Comparison of ENCODE assay signal across 11 cellular contexts in genomic region chr10:101007915-101008822, GRCh38. TPM values are rescaled to one million over a fixed set of nuclear protein-coding genes. Genes with fewer than 3 reads are reported as not detected.
DNase-seq lines count a peak whose midpoint lies in the region; ATAC-seq, FAIRE-seq and TF ChIP-seq lines count a peak whose summit lies in the region.
"Had no signal": no experiment of that assay in that cellular context is flagged by ENCODE, and none has a peak within 500 bp of the region (broad histone marks: within the 10 kb centered on the region; RNA-seq: fewer than 3 reads in every experiment).

No MANE protein-coding gene starts in this region.

- peak overlapping the region; percentile 77 for H4K91ac ChIP-seq in IMR-90 (ENCODE audit: insufficient read depth, low read depth, low read length)

- H3K79me1 ChIP-seq in IMR-90 (ENCODE audit: low read depth in 1 of 2, low read length in 2 of 2) = peaks cover 18 to 54% of the 10 kb centered on the region in 2 experiments; a peak in 3 of 4 replicates

- H4K20me1 ChIP-seq in IMR-90 (ENCODE audit: insufficient read depth, low read length) (peaks cover 46% of the 10 kb centered on the region), astrocyte (ENCODE audit: insufficient read depth, low read length) (peaks cover 45% of the 10 kb centered on the region)

- FAIRE-seq in astrocyte (lab: Jason Lieb, UNC) (no peak), urothelium cell line (lab: Jason Lieb, UNC) (no peak)

- peak overlapping the region; percentile 28; the same call in 1 of the 2 replicates for H3K56ac ChIP-seq in IMR-90 (ENCODE audit: extremely low read depth, insufficient read depth, low read length)

- DNase-seq in IMR-90 (no peak), astrocyte (ENCODE audit: low read depth) (no peak), mesothelial cell of epicardium (ENCODE audit: low spot score in 2 of 2, unreplicated experiment in 2 of 2) (no peak), urothelium cell line (ENCODE audit: low spot score) (no peak), NCI-H2081 treated with DMSO at 0.1 percent for 48 hours (lab: John Stamatoyannopoulos, UW) (no peak)
- no peak for DNase-seq in activated CD4-positive, alpha-beta T cell treated with anti-CD3 and anti-CD28 coated beads for 36 hours
- DNase-seq: CD4-positive, CD25-positive, alpha-beta regulatory T cell; colonic mucosa; NCI-H2107 had no signal

- peak overlapping the region; percentile 76 for H2AK9ac ChIP-seq in IMR-90 (replicated peaks; ENCODE audit: low read depth, low read length, poor library complexity)

- H3K27ac Mint-ChIP-seq in astrocyte (ENCODE audit: unreplicated experiment) (peak overlapping the region; percentile 47), mesothelial cell of epicardium (peak overlapping the region; percentile 53)
- H3K27ac Mint-ChIP-seq in activated CD4-positive, alpha-beta T cell treated with anti-CD3 and anti-CD28 coated beads for 36 hours = no peak overlapping the region
- H3K27ac Mint-ChIP-seq: activated naive CD4-positive, alpha-beta T cell treated with anti-CD3 and anti-CD28 coated beads, Interleukin-2, amount 50 U/mL, for 24 hours; CD4-positive, CD25-positive, alpha-beta regulatory T cell had no signal

- no peak for TF ChIP-seq POLR2A in IMR-90 (IDR thresholded peaks at IDR 0.05; ENCODE audit: low read depth, low read length)

- peak overlapping the region in 1 of 2 experiments; percentile 71; a peak in 1 of 4 replicates for H4K8ac ChIP-seq in IMR-90 (ENCODE audit: low read depth in 2 of 2, low read length in 2 of 2)

- peak overlapping the region; percentile 84 for H3K14ac ChIP-seq in IMR-90 (replicated peaks; ENCODE audit: low read depth, low read length)

- peak overlapping the region; percentile 69 for H4K5ac ChIP-seq in IMR-90 (ENCODE audit: low read depth, low read length)

- peak overlapping the region; percentile 4; the same call in 1 of the 3 replicates for H2BK15ac ChIP-seq in IMR-90 (ENCODE audit: low read depth, low read length)

- H3K23ac ChIP-seq in IMR-90 (ENCODE audit: low read depth, low read length) = peak overlapping the region; percentile 33

- WGBS in IMR-90 (ENCODE audit: extremely low coverage in 2 of 2, insufficient read length in 1 of 2), 2 experiments = 47% methylated on average over 4 of the region's 13 CpGs; no CpG with 5 or more reads in 1 of the 2 experiments

- no peak for TF ChIP-seq RAD21 in IMR-90 (IDR thresholded peaks at IDR 0.05; ENCODE audit: low read length)

- no peak for TF ChIP-seq CTCF in IMR-90 (conservative IDR thresholded peaks at IDR 0.05; ENCODE audit: low read depth, low read length)
- no peak for TF ChIP-seq CTCF in astrocyte (IDR thresholded peaks at IDR 0.05; ENCODE audit: insufficient read depth, low read depth, low read length)
- no peak for TF ChIP-seq CTCF in mesothelial cell of epicardium (IDR thresholded peaks at IDR 0.05; ENCODE audit: unreplicated experiment)

- peak overlapping the region; percentile 35 for H3K4me2 ChIP-seq in IMR-90 (ENCODE audit: low read depth, low read length)
- no peak overlapping the region for H3K4me2 ChIP-seq in astrocyte (ENCODE audit: low read length)

- peak overlapping the region; percentile 60 for H2BK20ac ChIP-seq in IMR-90 (ENCODE audit: low read depth, low read length)

- H3K4me3 Mint-ChIP-seq in astrocyte (ENCODE audit: unreplicated experiment) (peak overlapping the region; percentile 57), mesothelial cell of epicardium (no peak overlapping the region)
- no peak overlapping the region for H3K4me3 Mint-ChIP-seq in activated CD4-positive, alpha-beta T cell treated with anti-CD3 and anti-CD28 coated beads for 36 hours
- H3K4me3 Mint-ChIP-seq: activated naive CD4-positive, alpha-beta T cell treated with anti-CD3 and anti-CD28 coated beads, Interleukin-2, amount 50 U/mL, for 24 hours; CD4-positive, CD25-positive, alpha-beta regulatory T cell had no signal

- H3K18ac ChIP-seq in IMR-90 (ENCODE audit: low read depth, low read length) = peak overlapping the region; percentile 87

- H2BK5ac ChIP-seq in IMR-90 (ENCODE audit: low read depth, low read length, poor library complexity, severe bottlenecking) = peak overlapping the region; percentile 79

- peaks cover 20% of the 10 kb centered on the region for H3K9me1 ChIP-seq in IMR-90 (ENCODE audit: insufficient read depth, low read length)

- H3K4me1 ChIP-seq in IMR-90 (ENCODE audit: control insufficient read depth, insufficient read depth, low read length) = peaks cover 30% of the 10 kb centered on the region
- H3K4me1 ChIP-seq in astrocyte (ENCODE audit: insufficient read depth, low read length) = peaks cover 20% of the 10 kb centered on the region
- H3K4me1 ChIP-seq: colonic mucosa had no signal

- no TSS peak for BruUV-seq in IMR-90 (replicated peaks; lab: Mats Ljungman, UMichigan)

- no peaks in the 10 kb centered on the region for H3K27me3 ChIP-seq in IMR-90 (ENCODE audit: control insufficient read depth, insufficient read depth, low read length)
- no peaks in the 10 kb centered on the region for H3K27me3 ChIP-seq in astrocyte (ENCODE audit: insufficient read depth, low read length)
- H3K27me3 ChIP-seq: colonic mucosa had no signal

- H3K9ac ChIP-seq in IMR-90 (ENCODE audit: low read depth, low read length) (peak overlapping the region; percentile 21; the same call in 1 of the 2 replicates), astrocyte (ENCODE audit: low read length) (no peak overlapping the region)

- intact Hi-C loops in IMR-90 (cut with micrococcal nuclease) = no loop called here
- intact Hi-C loops in activated CD4-positive, alpha-beta T cell treated with anti-CD3 and anti-CD28 coated beads for 36 hours (cut with DNase I, micrococcal nuclease) = no loop called here

- H3K27me3 Mint-ChIP-seq in astrocyte (ENCODE audit: low read depth, unreplicated experiment) (no peaks in the 10 kb centered on the region), mesothelial cell of epicardium (ENCODE audit: low read depth) (no peaks in the 10 kb centered on the region)
- H3K27me3 Mint-ChIP-seq in activated CD4-positive, alpha-beta T cell treated with anti-CD3 and anti-CD28 coated beads for 36 hours = peaks cover under 1% of the 10 kb centered on the region

- H3K4me3 ChIP-seq in IMR-90 (ENCODE audit: insufficient read depth, low read depth, low read length) (no peak overlapping the region), astrocyte (ENCODE audit: insufficient read depth, low read depth, low read length) (no peak overlapping the region)
- H3K4me3 ChIP-seq: colonic mucosa had no signal

- H3K9me3 ChIP-seq in IMR-90 (ENCODE audit: control insufficient read depth, insufficient read depth, low read length) (no peaks in the 10 kb centered on the region), astrocyte (ENCODE audit: insufficient read depth, low read depth, low read length) (no peaks in the 10 kb centered on the region)
- H3K9me3 ChIP-seq: colonic mucosa had no signal

- peak overlapping the region; percentile 65 for H3K4ac ChIP-seq in IMR-90 (ENCODE audit: low read depth, low read length)

- H3K36me3 Mint-ChIP-seq in astrocyte (ENCODE audit: low read depth, unreplicated experiment) = peaks cover 3% of the 10 kb centered on the region
- peaks cover 6% of the 10 kb centered on the region for H3K36me3 Mint-ChIP-seq in mesothelial cell of epicardium
- no peaks in the 10 kb centered on the region for H3K36me3 Mint-ChIP-seq in activated CD4-positive, alpha-beta T cell treated with anti-CD3 and anti-CD28 coated beads for 36 hours (ENCODE audit: low read depth)
- H3K36me3 Mint-ChIP-seq: activated naive CD4-positive, alpha-beta T cell treated with anti-CD3 and anti-CD28 coated beads, Interleukin-2, amount 50 U/mL, for 24 hours had no signal

- peak overlapping the region; percentile 36 for H2BK120ac ChIP-seq in IMR-90 (ENCODE audit: low read depth, low read length)

- H3K4me1 Mint-ChIP-seq in astrocyte (ENCODE audit: low read depth, unreplicated experiment) (peaks cover 10% of the 10 kb centered on the region), mesothelial cell of epicardium (peaks cover 13% of the 10 kb centered on the region)
- H3K4me1 Mint-ChIP-seq in activated CD4-positive, alpha-beta T cell treated with anti-CD3 and anti-CD28 coated beads for 36 hours = peaks cover 7% of the 10 kb centered on the region

- CTCF ChIA-PET in IMR-90 (lab: Yijun Ruan, JAX) = interaction anchor here (0.6 to 1.5 kb wide), 4 partner anchors 10 to 84 kb away, joined by 4 to 5 read pairs (median 4); partner anchors contain the start of genes PDZD7 and SFXN3
- CTCF ChIA-PET in activated CD4-positive, alpha-beta T cell treated with anti-CD3 and anti-CD28 coated beads for 36 hours (lab: Charles Lee) = interaction anchor here (0.6 to 2.2 kb wide), 5 partner anchors 10 to 162 kb away, joined by 3 to 10 read pairs (median 3); no protein-coding TSS in a partner anchor

- no peaks in the 10 kb centered on the region for H3K9me3 Mint-ChIP-seq in astrocyte (ENCODE audit: unreplicated experiment)
- no peaks in the 10 kb centered on the region for H3K9me3 Mint-ChIP-seq in mesothelial cell of epicardium
- H3K9me3 Mint-ChIP-seq in activated CD4-positive, alpha-beta T cell treated with anti-CD3 and anti-CD28 coated beads for 36 hours (ENCODE audit: low read depth) = no peaks in the 10 kb centered on the region
- H3K9me3 Mint-ChIP-seq: activated naive CD4-positive, alpha-beta T cell treated with anti-CD3 and anti-CD28 coated beads, Interleukin-2, amount 50 U/mL, for 24 hours; CD4-positive, CD25-positive, alpha-beta regulatory T cell had no signal

- dilution Hi-C loops in IMR-90 (cut with HindIII; ENCODE audit: low sequenced_read_pairs, unreplicated experiment) = no loop called here

- peak overlapping the region; percentile 34 for H2AFZ ChIP-seq in IMR-90 (replicated peaks; ENCODE audit: low read length, poor library complexity)
- no peak overlapping the region for H2AFZ ChIP-seq in astrocyte (ENCODE audit: low read depth, low read length)

- peaks cover 14% of the 10 kb centered on the region for H3K79me2 ChIP-seq in astrocyte (ENCODE audit: insufficient read depth, low read length)

- peak overlapping the region; percentile 73 for H3K27ac ChIP-seq in IMR-90 (ENCODE audit: insufficient read depth, low read length)
- H3K27ac ChIP-seq in astrocyte (ENCODE audit: low read depth, low read length) = no peak overlapping the region
- H3K27ac ChIP-seq in temporal lobe (ENCODE audit: low read depth, low read length) = peak overlapping the region; percentile 99
- H3K27ac ChIP-seq: colonic mucosa had no signal

- peak overlapping the region; percentile 98 for H2AK5ac ChIP-seq in IMR-90 (ENCODE audit: low read depth, low read length)

- POLR2A ChIA-PET in IMR-90 (lab: Charles Lee; ENCODE audit: unreplicated experiment) = interaction anchor here (0.6 to 1.0 kb wide), 2 partner anchors 9 to 1115 kb away, joined by 4 to 5 read pairs; partner anchors contain the start of gene LZTS2
- POLR2A ChIA-PET in activated CD4-positive, alpha-beta T cell treated with anti-CD3 and anti-CD28 coated beads for 36 hours (lab: Charles Lee) = no interaction called here

- peaks cover 37% of the 10 kb centered on the region for H3K36me3 ChIP-seq in IMR-90 (ENCODE audit: control insufficient read depth, insufficient read depth, low read length)
- H3K36me3 ChIP-seq in astrocyte (ENCODE audit: insufficient read depth, low read length) = peaks cover 8% of the 10 kb centered on the region
- H3K36me3 ChIP-seq: colonic mucosa had no signal

- ATAC-seq in IMR-90 (ENCODE audit: low read depth) = peak; percentile 2; the same call in 1 of the 2 replicates
- ATAC-seq in activated CD4-positive, alpha-beta T cell treated with anti-CD3 and anti-CD28 coated beads for 36 hours = no peak

- in situ Hi-C loops in IMR-90 (cut with MboI; ENCODE audit: low sequenced_read_pairs) = no loop called here

RNA-seq across cellular contexts. Expression of gene LZTS2, which starts 8.6 kb away (rescaled TPM):
- total RNA-seq in IMR-90 (2012; rRNA removed) = 17.8 and 19.2 TPM in 2 replicates
- polyA plus RNA-seq in IMR-90 (2012; rRNA removed) = 101 and 108 TPM in 2 replicates
- 62.9 and 107 TPM in 2 replicates for polyA plus RNA-seq in IMR-90 (2012; cell fraction: cytosol; rRNA removed)
- polyA plus RNA-seq in IMR-90 (2012; cell fraction: nucleus; rRNA removed; ENCODE audit: low replicate concordance) = 135 and 272 TPM in 2 replicates
- total RNA-seq in astrocyte = 69.9 and 73.9 TPM in 2 replicates
- 107 to 111 TPM (median 110 TPM) in 3 replicates for total RNA-seq in mesothelial cell of epicardium
- total RNA-seq in temporal lobe = 10.6 TPM
- total RNA-seq in activated CD4-positive, alpha-beta T cell treated with anti-CD3 and anti-CD28 coated beads for 36 hours = 10 to 100 TPM; 14.8 to 15.7 TPM

RNA-seq across cellular contexts. Expression of gene TWNK, which starts 20.8 kb away (rescaled TPM):
- total RNA-seq in IMR-90 (2012; rRNA removed) (8.8 and 8.9 TPM in 2 replicates), astrocyte (12.9 TPM in 2 replicates), mesothelial cell of epicardium (11.7 to 13.9 TPM (median 12.4 TPM) in 3 replicates), temporal lobe (6.9 TPM)
- polyA plus RNA-seq in IMR-90 (2012; rRNA removed) = 7.5 and 7.7 TPM in 2 replicates
- 3.0 and 6.6 TPM in 2 replicates for polyA plus RNA-seq in IMR-90 (2012; cell fraction: cytosol; rRNA removed)
- polyA plus RNA-seq in IMR-90 (2012; cell fraction: nucleus; rRNA removed; ENCODE audit: low replicate concordance) = 2.6 and 5.5 TPM in 2 replicates
- total RNA-seq in activated CD4-positive, alpha-beta T cell treated with anti-CD3 and anti-CD28 coated beads for 36 hours = 10 to 100 TPM; 13.8 to 17.9 TPM

RNA-seq across cellular contexts. Expression of gene MRPL43, which starts 20.9 kb away (rescaled TPM):
- total RNA-seq in IMR-90 (2012; rRNA removed) (56.4 and 61.3 TPM in 2 replicates), astrocyte (61.3 and 75.1 TPM in 2 replicates), mesothelial cell of epicardium (66.7 to 70.2 TPM (median 69.4 TPM) in 3 replicates), temporal lobe (29.3 TPM)
- polyA plus RNA-seq in IMR-90 (2012; rRNA removed) = 142 and 184 TPM in 2 replicates
- polyA plus RNA-seq in IMR-90 (2012; cell fraction: cytosol; rRNA removed) = 193 and 243 TPM in 2 replicates
- polyA plus RNA-seq in IMR-90 (2012; cell fraction: nucleus; rRNA removed; ENCODE audit: low replicate concordance) = 68.3 and 147 TPM in 2 replicates
- total RNA-seq in activated CD4-positive, alpha-beta T cell treated with anti-CD3 and anti-CD28 coated beads for 36 hours = 10 to 100 TPM; 53.4 to 62.6 TPM

RNA-seq across cellular contexts. Expression of gene PDZD7, which starts 22.8 kb away (rescaled TPM):
- total RNA-seq in IMR-90 (2012; rRNA removed) (0.83 and 0.90 TPM in 2 replicates), astrocyte (2.2 and 4.5 TPM in 2 replicates), mesothelial cell of epicardium (1.2 to 1.8 TPM (median 1.8 TPM) in 3 replicates), temporal lobe (3.2 TPM)
- polyA plus RNA-seq in IMR-90 (2012; rRNA removed) = 1.5 and 1.8 TPM in 2 replicates
- polyA plus RNA-seq in IMR-90 (2012; cell fraction: cytosol; rRNA removed) = 0.97 and 2.0 TPM in 2 replicates
- polyA plus RNA-seq in IMR-90 (2012; cell fraction: nucleus; rRNA removed; ENCODE audit: low replicate concordance) = 6.5 and 8.7 TPM in 2 replicates
- total RNA-seq in activated CD4-positive, alpha-beta T cell treated with anti-CD3 and anti-CD28 coated beads for 36 hours = under 1 TPM; 0.28 to 0.32 TPM

RNA-seq across cellular contexts. Expression of gene SFXN3, which starts 22.9 kb away (rescaled TPM):
- 53.3 and 64.7 TPM in 2 replicates for total RNA-seq in IMR-90 (2012; rRNA removed)
- 67.6 and 77.2 TPM in 2 replicates for polyA plus RNA-seq in IMR-90 (2012; rRNA removed)
- polyA plus RNA-seq in IMR-90 (2012; cell fraction: cytosol; rRNA removed) = 36.7 and 46.7 TPM in 2 replicates
- 417 and 427 TPM in 2 replicates for polyA plus RNA-seq in IMR-90 (2012; cell fraction: nucleus; rRNA removed; ENCODE audit: low replicate concordance)
- total RNA-seq in astrocyte = 59.2 and 68.3 TPM in 2 replicates
- total RNA-seq in mesothelial cell of epicardium = 14.8 to 17.4 TPM (median 17.1 TPM) in 3 replicates
- 45.2 TPM for total RNA-seq in temporal lobe
- 10 to 100 TPM; 30.0 to 37.7 TPM for total RNA-seq in activated CD4-positive, alpha-beta T cell treated with anti-CD3 and anti-CD28 coated beads for 36 hours
